1 cellular context compared by ENCODE assay signal in genomic region chr17:17087424-17088103, GRCh38.
TF ChIP-seq lines count a peak whose summit lies in the region.

No MANE protein-coding gene starts in this region.

TF ChIP-seq in WTC11, 78 proteins besides CTCF, POLR2A, EP300 and RAD21 (continued from another document):
- TF ChIP-seq PRDM15 (CRISPR knock-in tag; IDR thresholded peaks at IDR 0.05) (no peak), ZNF281 (CRISPR knock-in tag; IDR thresholded peaks at IDR 0.05) (no peak), ESRRA (CRISPR knock-in tag; IDR thresholded peaks at IDR 0.05; ENCODE audit: borderline replicate concordance) (no peak), USF1 (CRISPR knock-in tag; IDR thresholded peaks at IDR 0.05) (no peak), ZBTB21 (CRISPR knock-in tag; IDR thresholded peaks at IDR 0.05; ENCODE audit: borderline replicate concordance) (no peak), AR (CRISPR knock-in tag; IDR thresholded peaks at IDR 0.05) (no peak), ZNF219 (CRISPR knock-in tag; IDR thresholded peaks at IDR 0.05; ENCODE audit: borderline replicate concordance) (no peak), CBFB (CRISPR knock-in tag; IDR thresholded peaks at IDR 0.05; ENCODE audit: low read depth) (no peak), ATF2 (CRISPR knock-in tag; IDR thresholded peaks at IDR 0.05; ENCODE audit: borderline replicate concordance, low read depth) (no peak), GTF2I (CRISPR knock-in tag; conservative IDR thresholded peaks at IDR 0.05) (no peak)
